9 cellular contexts compared by ENCODE assay signal in the genomic region with DNA sequence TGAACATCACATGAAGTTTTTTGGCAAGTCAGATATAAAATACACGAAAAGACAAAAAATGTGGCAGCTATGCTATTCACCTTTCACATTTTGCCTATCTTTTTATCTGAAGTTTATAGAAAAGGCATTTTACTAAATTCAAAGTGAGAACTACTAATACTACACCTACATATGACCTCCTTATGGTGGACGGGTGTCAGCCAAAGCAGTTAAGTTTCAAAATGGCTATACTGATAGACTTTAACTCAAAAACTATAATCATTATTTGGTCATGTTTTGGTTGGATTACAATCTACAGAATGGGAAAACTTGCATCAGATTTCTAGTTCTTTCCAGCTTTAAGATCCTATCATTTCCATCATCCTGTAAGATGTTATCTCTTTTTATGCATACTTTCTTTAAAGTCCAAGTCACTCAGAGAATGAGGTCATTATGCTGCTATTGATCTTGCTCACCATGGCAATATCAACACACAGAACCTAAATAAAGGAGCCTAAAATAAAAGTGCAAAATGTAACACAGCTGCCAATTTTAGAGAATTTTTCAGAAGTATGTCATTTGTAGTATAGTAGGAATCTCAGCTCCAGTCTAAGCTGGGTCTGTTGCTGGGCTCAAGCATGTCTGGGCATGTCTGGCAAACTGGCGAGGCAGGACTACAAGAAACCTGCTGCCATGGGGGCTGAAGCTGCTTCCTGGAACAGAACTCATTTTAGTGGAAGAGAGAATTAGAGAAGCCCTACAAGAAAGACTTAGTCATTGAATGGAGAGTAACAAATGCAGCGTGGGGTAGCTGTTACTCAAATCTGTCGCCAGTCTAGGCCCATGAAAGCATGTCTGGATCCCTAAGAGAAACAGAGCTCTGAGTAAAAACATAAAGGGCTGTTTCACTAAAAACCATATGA. TPM values are rescaled to one million over a fixed set of nuclear protein-coding genes. Genes with fewer than 3 reads are reported as not detected.
DNase-seq lines count a peak whose midpoint lies in the region; ATAC-seq and TF ChIP-seq lines count a peak whose summit lies in the region.
"Had no signal": no experiment of that assay in that cellular context is flagged by ENCODE, and none has a peak within 500 bp of the region (broad histone marks: within the 10 kb centered on the region; RNA-seq: fewer than 3 reads in every experiment).

No MANE protein-coding gene starts in this region.

- peaks cover 40% of the 10 kb centered on the region for H3K4me1 Mint-ChIP-seq in T-helper 2 cell treated with Interferon-gamma antibody and Interleukin-4, amounts not matched to agents 5 μg/mL and 100 μg/mL, for 36 hours (ENCODE audit: low read depth)

- peaks cover 7 to 39% (median 15%) of the 10 kb centered on the region in 3 donors for H3K4me1 ChIP-seq in esophagus squamous epithelium
- H3K4me1 ChIP-seq: upper lobe of left lung had no signal

- no peaks in the 10 kb centered on the region for H3K27me3 ChIP-seq in esophagus squamous epithelium
- H3K27me3 ChIP-seq: upper lobe of left lung had no signal

- peaks cover 10% of the 10 kb centered on the region for H3K36me3 Mint-ChIP-seq in T-helper 2 cell treated with Interferon-gamma antibody and Interleukin-4, amounts not matched to agents 5 μg/mL and 100 μg/mL, for 36 hours (ENCODE audit: low read depth)

- no peaks in the 10 kb centered on the region for H3K36me3 ChIP-seq in esophagus squamous epithelium
- H3K36me3 ChIP-seq: upper lobe of left lung had no signal

- WGBS in esophagus squamous epithelium, 2 donors: 27 to 29% methylated on average over 5 of the region's 5 CpGs

- H3K27me3 Mint-ChIP-seq in T-helper 2 cell treated with Interferon-gamma antibody and Interleukin-4, amounts not matched to agents 5 μg/mL and 100 μg/mL, for 36 hours (ENCODE audit: low read depth): no peaks in the 10 kb centered on the region

- TF ChIP-seq CTCF in esophagus squamous epithelium (IDR thresholded peaks at IDR 0.05): no peak

- ATAC-seq in HG02981 (IDR thresholded peaks at IDR 0.05; ENCODE audit: unreplicated experiment) (peak; percentile 46), HG03139 (IDR thresholded peaks at IDR 0.05; ENCODE audit: unreplicated experiment) (no peak)

- peaks cover 0 to 3% (median 0%) of the 10 kb centered on the region in 3 donors for H3K9me3 ChIP-seq in esophagus squamous epithelium
- H3K9me3 ChIP-seq: upper lobe of left lung had no signal

- peak overlapping the region; percentile 97 for H3K27ac Mint-ChIP-seq in T-helper 2 cell treated with Interferon-gamma antibody and Interleukin-4, amounts not matched to agents 5 μg/mL and 100 μg/mL, for 36 hours

- no peak overlapping the region for H3K4me3 ChIP-seq in esophagus squamous epithelium
- H3K4me3 ChIP-seq: upper lobe of left lung had no signal

- peak; percentile 59 for DNase-seq in activated naive CD4-positive, alpha-beta T cell treated with Interleukin-2 at 50 U/mL for 16 hours
- DNase-seq in activated naive CD4-positive, alpha-beta T cell (lab: John Stamatoyannopoulos, UW): no peak
- DNase-seq in T-helper 2 cell treated with Interferon-gamma antibody and Interleukin-4, amounts not matched to agents 5 μg/mL and 100 μg/mL, for 36 hours (ENCODE audit: low spot score): peak; percentile 75
- no peak for DNase-seq in esophagus squamous epithelium (lab: John Stamatoyannopoulos, UW)
- peak; percentile 15 for DNase-seq in stimulated activated CD8-positive, alpha-beta memory T cell treated with anti-CD3 and anti-CD28 coated beads, Interleukin-4, amount 100 ng/mL, for 24 hours (ENCODE audit: low read depth)
- no peak for DNase-seq in effector CD4-positive, alpha-beta T cell
- DNase-seq: upper lobe of left lung had no signal

- intact Hi-C loops in esophagus squamous epithelium (cut with DNase I): no loop called here

- TF ChIP-seq POLR2A in esophagus squamous epithelium (IDR thresholded peaks at IDR 0.05): no peak

- peak overlapping the region; percentile 40 for H3K4me3 Mint-ChIP-seq in T-helper 2 cell treated with Interferon-gamma antibody and Interleukin-4, amounts not matched to agents 5 μg/mL and 100 μg/mL, for 36 hours

- peak overlapping the region; percentile 70 to 87 (median 82) for H3K27ac ChIP-seq in esophagus squamous epithelium
- H3K27ac ChIP-seq: upper lobe of left lung had no signal

- H3K9me3 Mint-ChIP-seq in T-helper 2 cell treated with Interferon-gamma antibody and Interleukin-4, amounts not matched to agents 5 μg/mL and 100 μg/mL, for 36 hours: peaks cover 9% of the 10 kb centered on the region

RNA-seq across cellular contexts. Expression of a gene that starts 7.6 kb away (rescaled TPM):
- 10 to 100 TPM; 26.8 to 50.2 (median 33.4) TPM for total RNA-seq in esophagus squamous epithelium

Comparison
In these comparisons a context has a peak if more than half of its experiments do, and no peak if none do; other contexts are left out.
1. DNase-seq: peak in activated naive CD4-positive, alpha-beta T cell treated with Interleukin-2 at 50 U/mL for 16 hours (single experiment), T-helper 2 cell treated with Interferon-gamma antibody and Interleukin-4, amounts not matched to agents 5 μg/mL and 100 μg/mL, for 36 hours (single experiment) and stimulated activated CD8-positive, alpha-beta memory T cell treated with anti-CD3 and anti-CD28 coated beads, Interleukin-4, amount 100 ng/mL, for 24 hours (single experiment); none in activated naive CD4-positive, alpha-beta T cell (0 of 4), esophagus squamous epithelium (single experiment) and effector CD4-positive, alpha-beta T cell (single experiment).